Comparison of ENCODE assay signal across 16 cellular contexts in genomic region chr4:32768664-32769389, GRCh38.
A peak's percentile ranks its signal among the peaks of the same experiment; 100 is the strongest.
DNase-seq lines count a peak whose midpoint lies in the region; ATAC-seq and TF ChIP-seq lines count a peak whose summit lies in the region.
"Had no signal": no experiment of that assay in that cellular context is flagged by ENCODE, and none has a peak within 500 bp of the region (broad histone marks: within the 10 kb centered on the region; RNA-seq: fewer than 3 reads in every experiment).

No MANE protein-coding gene starts in this region.

- TF ChIP-seq CTCF in right lobe of liver (IDR thresholded peaks at IDR 0.05) (no peak), spleen (IDR thresholded peaks at IDR 0.05 in 8 of 11, conservative IDR thresholded peaks at IDR 0.05 in 3 of 11) (no peak), GM10266 (IDR thresholded peaks at IDR 0.05; ENCODE audit: control insufficient read depth, insufficient read depth, low read depth, missing control alignments) (no peak)

- no peaks in the 10 kb centered on the region for H3K27me3 Mint-ChIP-seq in T-helper 17 cell
- H3K27me3 Mint-ChIP-seq: CD4-positive, alpha-beta T cell had no signal

- ATAC-seq in right lobe of liver: peak; percentile 60 to 88 (median 75)
- no peak for ATAC-seq in T-helper 17 cell
- ATAC-seq: A549 had no signal

- H3K4me1 ChIP-seq in right lobe of liver: peaks cover 0 to 10% (median 0%) of the 10 kb centered on the region in 4 donors
- H3K4me1 ChIP-seq in spleen: no peaks in the 10 kb centered on the region
- H3K4me1 ChIP-seq: A549, HAP-1 had no signal

- H3K27me3 ChIP-seq in right lobe of liver (no peaks in the 10 kb centered on the region), spleen (replicated peaks in 1 of 7) (no peaks in the 10 kb centered on the region)

- no peaks in the 10 kb centered on the region for H3K36me3 ChIP-seq in right lobe of liver
- no peaks in the 10 kb centered on the region for H3K36me3 ChIP-seq in spleen
- H3K36me3 ChIP-seq: HAP-1 had no signal

- H3K9me3 ChIP-seq in right lobe of liver: no peaks in the 10 kb centered on the region
- H3K9me3 ChIP-seq in T-helper 17 cell (ENCODE audit: control insufficient read depth, low read length, poor library complexity, severe bottlenecking): no peaks in the 10 kb centered on the region
- no peaks in the 10 kb centered on the region for H3K9me3 ChIP-seq in spleen
- H3K9me3 ChIP-seq: A549, HAP-1 had no signal

- H3K4me1 Mint-ChIP-seq in T-helper 17 cell: no peaks in the 10 kb centered on the region

- H3K4me3 ChIP-seq in right lobe of liver (no peak overlapping the region), spleen (no peak overlapping the region)
- H3K4me3 ChIP-seq: A549, GM23248, HAP-1 had no signal

- H3K27ac Mint-ChIP-seq in T-helper 17 cell: no peak overlapping the region
- H3K27ac Mint-ChIP-seq: CD4-positive, alpha-beta T cell had no signal

- DNase-seq in DMS53 (lab: John Stamatoyannopoulos, UW) (peak; percentile 19), DMS53 treated with DMSO at 0.1 percent for 48 hours (lab: John Stamatoyannopoulos, UW; ENCODE audit: unreplicated experiment) (no peak), left kidney (ENCODE audit: low read depth, low spot score) (peak; percentile 3), right lobe of liver (no peak), T-helper 17 cell (no peak), DMS 273 treated with DMSO at 0.1 percent for 48 hours (lab: John Stamatoyannopoulos, UW) (no peak), spleen (no peak), GM10266 (ENCODE audit: extremely low spot score) (no peak)
- DNase-seq: AML-193; CD4-positive, alpha-beta T cell; GM23248 had no signal

- no peak overlapping the region for H3K4me3 Mint-ChIP-seq in T-helper 17 cell
- H3K4me3 Mint-ChIP-seq: CD4-positive, alpha-beta T cell had no signal

- H3K27ac ChIP-seq in right lobe of liver (no peak overlapping the region), spleen (no peak overlapping the region)
- H3K27ac ChIP-seq: 22Rv1, A549, C4-2B, GM23248, HL-60 had no signal

- TF ChIP-seq POLR2A in right lobe of liver (IDR thresholded peaks at IDR 0.05) (no peak), spleen (IDR thresholded peaks at IDR 0.05) (no peak)

- intact Hi-C loops in right lobe of liver (cut with DNase I): no loop called here
- intact Hi-C loops in spleen (cut with DNase I; ENCODE audit: low total_unique reads): no loop called here

- H3K36me3 Mint-ChIP-seq in T-helper 17 cell (ENCODE audit: low read depth): no peaks in the 10 kb centered on the region

- 100% methylated on average over 2 of the region's 2 CpGs for WGBS in right lobe of liver (ENCODE audit: insufficient coverage, low coverage, low lambda C conversion rate, missing lambda C conversion rate)
- whole genome bisulfite sequencing in spleen, 5 donors: 89 to 98% (median 95%) methylated on average over 2 of the region's 2 CpGs

Comparison
In these comparisons a context has a peak if more than half of its experiments do, and no peak if none do; other contexts are left out.
1. DNase-seq: peak in DMS53 (single experiment) and left kidney (single experiment); none in DMS53 treated with DMSO at 0.1 percent for 48 hours (single experiment), right lobe of liver (0 of 3), T-helper 17 cell (0 of 3), DMS 273 treated with DMSO at 0.1 percent for 48 hours (single experiment), spleen (single experiment) and GM10266 (single experiment).